ENCODE assay signal across 10 cellular contexts in the genomic region with DNA sequence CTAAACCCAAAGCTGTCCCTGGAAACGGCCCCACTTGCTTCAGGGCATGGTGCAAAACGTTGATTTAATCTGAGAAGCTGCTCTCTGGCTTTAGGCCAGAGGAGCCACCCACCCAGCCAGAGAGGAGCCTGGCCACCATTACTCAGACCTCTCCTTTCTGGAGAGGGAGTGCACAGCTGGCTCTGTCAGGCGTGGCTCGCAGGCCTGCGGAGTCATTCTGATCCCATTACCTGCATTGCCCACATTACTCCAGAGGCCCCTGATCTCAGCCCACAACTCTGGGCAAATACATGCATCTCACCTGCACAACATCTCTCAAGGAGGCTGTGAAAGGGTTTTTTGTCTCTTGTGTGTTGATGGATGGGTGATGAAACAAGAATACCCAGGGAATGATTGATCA.
A peak's percentile ranks its signal among the peaks of the same experiment; 100 is the strongest.
DNase-seq lines count a peak whose midpoint lies in the region; ATAC-seq and TF ChIP-seq lines count a peak whose summit lies in the region.
"Had no signal": no experiment of that assay in that cellular context is flagged by ENCODE, and none has a peak within 500 bp of the region (broad histone marks: within the 10 kb centered on the region; RNA-seq: fewer than 3 reads in every experiment).

No MANE protein-coding gene starts in this region.

- CTCF ChIA-PET in activated naive CD4-positive, alpha-beta T cell treated with anti-CD3 and anti-CD28 coated beads, Interleukin-2, amount 10 ng/mL, durations not matched to agents 7 days and 5 days (lab: Charles Lee), result no interaction called here

- TF ChIP-seq POLR2A in thyroid gland (IDR thresholded peaks at IDR 0.05), result no peak

- no peak overlapping the region for H3K4me3 ChIP-seq in thyroid gland (replicated peaks in 1 of 3)

- H3K4me1 ChIP-seq in thyroid gland, result peaks cover 0 to 8% of the 10 kb centered on the region in 2 donors

- TF ChIP-seq CTCF in GM20000 (IDR thresholded peaks at IDR 0.05; ENCODE audit: extremely low read depth, missing control alignments), result no peak
- TF ChIP-seq CTCF in thyroid gland (IDR thresholded peaks at IDR 0.05), result no peak

- no peaks in the 10 kb centered on the region for H3K9me3 ChIP-seq in thyroid gland

- WGBS in thyroid gland, 2 donors, result 49 to 73% methylated on average over 3 to 5 of the region's 5 CpGs

- no peak overlapping the region for H3K27ac Mint-ChIP-seq in activated naive CD4-positive, alpha-beta T cell treated with anti-CD3 and anti-CD28 coated beads, Interleukin-2, amount 10 ng/mL, durations not matched to agents 7 days and 5 days
- H3K27ac Mint-ChIP-seq: activated naive CD4-positive, alpha-beta T cell treated with anti-CD3 and anti-CD28 coated beads, Interleukin-2, amount 50 U/mL, for 72 hours; memory B cell had no signal

- no peak overlapping the region for H3K27ac ChIP-seq in thyroid gland

- no peaks in the 10 kb centered on the region for H3K9me3 Mint-ChIP-seq in activated naive CD4-positive, alpha-beta T cell treated with anti-CD3 and anti-CD28 coated beads, Interleukin-2, amount 10 ng/mL, durations not matched to agents 7 days and 5 days
- H3K9me3 Mint-ChIP-seq: activated naive CD4-positive, alpha-beta T cell treated with anti-CD3 and anti-CD28 coated beads, Interleukin-2, amount 50 U/mL, for 72 hours; memory B cell had no signal

- no peaks in the 10 kb centered on the region for H3K27me3 Mint-ChIP-seq in activated naive CD4-positive, alpha-beta T cell treated with anti-CD3 and anti-CD28 coated beads, Interleukin-2, amount 10 ng/mL, durations not matched to agents 7 days and 5 days
- H3K27me3 Mint-ChIP-seq: memory B cell had no signal

- H3K36me3 ChIP-seq in thyroid gland, result no peaks in the 10 kb centered on the region

- DNase-seq in AG08396 (ENCODE audit: low spot score), result peak; percentile 6
- peak; percentile 12 for DNase-seq in GM20000 (ENCODE audit: low spot score)
- DNase-seq in HK-2 (ENCODE audit: unreplicated experiment), result peak; percentile 43
- DNase-seq in activated naive CD4-positive, alpha-beta T cell treated with anti-CD3 and anti-CD28 coated beads, Interleukin-2, amount 10 ng/mL, durations not matched to agents 7 days and 5 days, result no peak
- DNase-seq in NCI-H1694 (lab: John Stamatoyannopoulos, UW), result no peak
- DNase-seq in thyroid gland, result no peak
- DNase-seq in GM19238 (ENCODE audit: insufficient read length, low spot score), result no peak

- intact Hi-C loops in thyroid gland (cut with DNase I), result no loop called here

- H3K4me3 Mint-ChIP-seq in activated naive CD4-positive, alpha-beta T cell treated with anti-CD3 and anti-CD28 coated beads, Interleukin-2, amount 10 ng/mL, durations not matched to agents 7 days and 5 days, result no peak overlapping the region
- H3K4me3 Mint-ChIP-seq: memory B cell had no signal

- no peaks in the 10 kb centered on the region for H3K4me1 Mint-ChIP-seq in activated naive CD4-positive, alpha-beta T cell treated with anti-CD3 and anti-CD28 coated beads, Interleukin-2, amount 10 ng/mL, durations not matched to agents 7 days and 5 days
- H3K4me1 Mint-ChIP-seq: memory B cell had no signal

- no peaks in the 10 kb centered on the region for H3K27me3 ChIP-seq in thyroid gland

- no peaks in the 10 kb centered on the region for H3K36me3 Mint-ChIP-seq in activated naive CD4-positive, alpha-beta T cell treated with anti-CD3 and anti-CD28 coated beads, Interleukin-2, amount 10 ng/mL, durations not matched to agents 7 days and 5 days
- H3K36me3 Mint-ChIP-seq: activated naive CD4-positive, alpha-beta T cell treated with anti-CD3 and anti-CD28 coated beads, Interleukin-2, amount 50 U/mL, for 72 hours; memory B cell had no signal

- ATAC-seq in esophagus mucosa, result peak; percentile 75

Comparison
In these comparisons a context has a peak if more than half of its experiments do, and no peak if none do; other contexts are left out.
1. DNase-seq: peak in AG08396 (single experiment), GM20000 (single experiment) and HK-2 (single experiment); none in activated naive CD4-positive, alpha-beta T cell treated with anti-CD3 and anti-CD28 coated beads, Interleukin-2, amount 10 ng/mL, durations not matched to agents 7 days and 5 days (single experiment), NCI-H1694 (single experiment), thyroid gland (0 of 2) and GM19238 (single experiment).